27 cellular contexts compared by ENCODE assay signal in the genomic region with DNA sequence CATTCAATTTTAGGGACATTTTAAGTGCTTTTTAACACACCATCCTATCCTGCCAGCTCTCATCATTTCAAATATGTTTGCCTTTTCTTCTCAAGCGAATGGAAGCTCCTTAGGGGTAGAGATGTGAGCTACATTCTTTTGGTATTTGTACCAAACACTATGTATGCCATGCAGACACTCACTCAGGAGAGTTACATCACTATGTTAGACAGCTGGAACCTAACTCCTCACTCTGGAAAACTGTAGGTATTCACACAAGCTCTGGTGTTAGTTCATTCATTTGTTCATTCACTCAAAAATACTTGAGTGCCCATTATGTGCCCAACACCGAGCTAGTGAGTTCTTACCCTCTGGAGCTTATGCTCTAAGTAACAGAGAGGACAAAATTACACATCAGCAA. TPM values are rescaled to one million over a fixed set of nuclear protein-coding genes. Genes with fewer than 3 reads are reported as not detected.
DNase-seq lines count a peak whose midpoint lies in the region; ATAC-seq, FAIRE-seq and TF ChIP-seq lines count a peak whose summit lies in the region.
"Had no signal": no experiment of that assay in that cellular context is flagged by ENCODE, and none has a peak within 500 bp of the region (broad histone marks: within the 10 kb centered on the region; RNA-seq: fewer than 3 reads in every experiment).

No MANE protein-coding gene starts in this region.

- peaks cover 25% of the 10 kb centered on the region for H3K4me1 Mint-ChIP-seq in activated CD4-positive, alpha-beta T cell treated with anti-CD3 and anti-CD28 coated beads for 36 hours
- peaks cover 15% of the 10 kb centered on the region for H3K4me1 Mint-ChIP-seq in activated CD4-positive, alpha-beta T cell treated with anti-CD3 and anti-CD28 coated beads, Interleukin-2, amount 10 ng/mL, durations not matched to agents 24 days and 14 days
- peaks cover 72 to 88% of the 10 kb centered on the region in 2 donors for H3K4me1 Mint-ChIP-seq in immature natural killer cell

- no peak for TF ChIP-seq EP300 in suprapubic skin (IDR thresholded peaks at IDR 0.05)

- no peaks in the 10 kb centered on the region for H3K9me3 Mint-ChIP-seq in activated CD4-positive, alpha-beta T cell treated with anti-CD3 and anti-CD28 coated beads for 36 hours (ENCODE audit: low read depth)
- peaks cover 3% of the 10 kb centered on the region for H3K9me3 Mint-ChIP-seq in activated CD4-positive, alpha-beta T cell treated with anti-CD3 and anti-CD28 coated beads, Interleukin-2, amount 10 ng/mL, durations not matched to agents 24 days and 14 days
- H3K9me3 Mint-ChIP-seq in immature natural killer cell: no peaks in the 10 kb centered on the region

- CTCF ChIA-PET in activated CD4-positive, alpha-beta T cell treated with anti-CD3 and anti-CD28 coated beads for 36 hours (lab: Charles Lee): no interaction called here

- no peak for FAIRE-seq in kidney (lab: Jason Lieb, UNC)
- FAIRE-seq: H1 had no signal

- H3K27ac Mint-ChIP-seq in activated CD4-positive, alpha-beta T cell treated with anti-CD3 and anti-CD28 coated beads for 36 hours: peak overlapping the region; percentile 27
- no peak overlapping the region for H3K27ac Mint-ChIP-seq in activated CD4-positive, alpha-beta T cell treated with anti-CD3 and anti-CD28 coated beads, Interleukin-2, amount 10 ng/mL, durations not matched to agents 24 days and 14 days
- peak overlapping the region in 5 of 6 donors; percentile 37 to 70 (median 59) for H3K27ac Mint-ChIP-seq in immature natural killer cell
- H3K27ac Mint-ChIP-seq: activated CD4-positive, alpha-beta memory T cell treated with anti-CD3 and anti-CD28 coated beads, Interleukin-2, amount 10 ng/mL, durations not matched to agents 7 days and 5 days had no signal

- no peak for TF ChIP-seq POLR2A in suprapubic skin (IDR thresholded peaks at IDR 0.05)

- H3K27me3 ChIP-seq in SJSA1 (replicated peaks): no peaks in the 10 kb centered on the region
- H3K27me3 ChIP-seq in suprapubic skin: no peaks in the 10 kb centered on the region
- H3K27me3 ChIP-seq: BE2C, body of pancreas, tibial artery had no signal

- H3K9me3 ChIP-seq in SJSA1 (replicated peaks) (no peaks in the 10 kb centered on the region), suprapubic skin (no peaks in the 10 kb centered on the region), kidney (ENCODE audit: control insufficient read depth in 1 of 2, low read length in 2 of 2) (no peaks in the 10 kb centered on the region)
- H3K9me3 ChIP-seq: BE2C, body of pancreas, tibial artery had no signal

- POLR2A ChIA-PET in activated CD4-positive, alpha-beta T cell treated with anti-CD3 and anti-CD28 coated beads for 36 hours (lab: Charles Lee): no interaction called here

- ATAC-seq in activated CD4-positive, alpha-beta T cell treated with anti-CD3 and anti-CD28 coated beads for 36 hours: no peak
- ATAC-seq: body of pancreas had no signal

- H3K36me3 ChIP-seq in SJSA1 (peaks cover 11% of the 10 kb centered on the region; the same call in 1 of the 2 replicates), suprapubic skin (peaks cover 17% of the 10 kb centered on the region), kidney (ENCODE audit: control insufficient read depth in 1 of 2, insufficient read depth in 2 of 2, low read length in 2 of 2) (peaks cover 17 to 23% of the 10 kb centered on the region in 2 donors)

- no peak overlapping the region for H3K4me3 Mint-ChIP-seq in activated CD4-positive, alpha-beta T cell treated with anti-CD3 and anti-CD28 coated beads for 36 hours
- H3K4me3 Mint-ChIP-seq in activated CD4-positive, alpha-beta T cell treated with anti-CD3 and anti-CD28 coated beads, Interleukin-2, amount 10 ng/mL, durations not matched to agents 24 days and 14 days: no peak overlapping the region
- peak overlapping the region; percentile 14 to 43 (median 28) for H3K4me3 Mint-ChIP-seq in immature natural killer cell
- H3K4me3 Mint-ChIP-seq: activated CD4-positive, alpha-beta memory T cell treated with anti-CD3 and anti-CD28 coated beads, Interleukin-2, amount 10 ng/mL, durations not matched to agents 7 days and 5 days had no signal

- peaks cover 50% of the 10 kb centered on the region for H3K4me1 ChIP-seq in SJSA1 (replicated peaks)
- H3K4me1 ChIP-seq in suprapubic skin: peaks cover 24% of the 10 kb centered on the region
- H3K4me1 ChIP-seq in kidney (ENCODE audit: control insufficient read depth in 1 of 2, insufficient read depth in 1 of 2, low read depth in 1 of 2, low read length in 2 of 2): no peaks in the 10 kb centered on the region
- H3K4me1 ChIP-seq: BE2C, body of pancreas had no signal

- TF ChIP-seq CTCF in suprapubic skin (IDR thresholded peaks at IDR 0.05): no peak
- TF ChIP-seq CTCF in coronary artery (IDR thresholded peaks at IDR 0.05): no peak
- no peak for TF ChIP-seq CTCF in kidney (IDR thresholded peaks at IDR 0.05; ENCODE audit: borderline replicate concordance, extremely low read depth, insufficient read depth)

- 96% methylated on average over 2 of the region's 2 CpGs for WGBS in suprapubic skin

- H3K4me3 ChIP-seq in SJSA1 (no peak overlapping the region), suprapubic skin (no peak overlapping the region), coronary artery (no peak overlapping the region), kidney (ENCODE audit: low read length in 2 of 2) (no peak overlapping the region)
- H3K4me3 ChIP-seq: body of pancreas, tibial artery had no signal

- no peak for DNase-seq in activated CD4-positive, alpha-beta T cell treated with anti-CD3 and anti-CD28 coated beads for 36 hours
- DNase-seq in activated CD4-positive, alpha-beta T cell treated with anti-CD3 and anti-CD28 coated beads, Interleukin-2, amount 10 ng/mL, durations not matched to agents 24 days and 14 days: no peak
- DNase-seq in SJSA1 (ENCODE audit: low read depth in 1 of 2, low spot score in 2 of 2) (no peak), immature natural killer cell (no peak), suprapubic skin (ENCODE audit: low spot score in 2 of 2) (no peak), coronary artery (ENCODE audit: low spot score) (no peak), kidney (no peak), DMS153 (lab: John Stamatoyannopoulos, UW) (no peak)
- DNase-seq: activated CD4-positive, alpha-beta memory T cell treated with anti-CD3 and anti-CD28 coated beads, Interleukin-2, amount 10 ng/mL, durations not matched to agents 7 days and 5 days; activated effector memory CD4-positive, alpha-beta T cell treated with anti-CD3 and anti-CD28 coated beads, Interleukin-2, amount 50 U/mL, for 16 hours; BE2C; body of pancreas; DMS53; effector memory CD4-positive, alpha-beta T cell; GF-D8; glutamatergic neuron; KBM-7; MM.1S; NCI-H1417 treated with DMSO at 0.1 percent for 48 hours; NCI-H2081 treated with DMSO at 0.1 percent for 48 hours; NCI-H774; occipital lobe; stimulated activated naive CD4-positive, alpha-beta T cell treated with Interleukin-2 at 50 U/mL for 16 hours; tibial artery had no signal

- intact Hi-C loops in activated CD4-positive, alpha-beta T cell treated with anti-CD3 and anti-CD28 coated beads for 36 hours (cut with DNase I, micrococcal nuclease): no loop called here
- intact Hi-C loops in activated CD4-positive, alpha-beta T cell treated with anti-CD3 and anti-CD28 coated beads, Interleukin-2, amount 10 ng/mL, durations not matched to agents 24 days and 14 days (cut with micrococcal nuclease): no loop called here
- intact Hi-C loops in kidney (cut with DNase I): no loop called here

- H3K27me3 Mint-ChIP-seq in activated CD4-positive, alpha-beta T cell treated with anti-CD3 and anti-CD28 coated beads for 36 hours: no peaks in the 10 kb centered on the region
- H3K27me3 Mint-ChIP-seq in activated CD4-positive, alpha-beta T cell treated with anti-CD3 and anti-CD28 coated beads, Interleukin-2, amount 10 ng/mL, durations not matched to agents 24 days and 14 days: no peaks in the 10 kb centered on the region
- peaks cover 0 to 2% (median 2%) of the 10 kb centered on the region in 3 donors for H3K27me3 Mint-ChIP-seq in immature natural killer cell (ENCODE audit: low read depth in 3 of 3)
- H3K27me3 Mint-ChIP-seq: activated CD4-positive, alpha-beta memory T cell treated with anti-CD3 and anti-CD28 coated beads, Interleukin-2, amount 10 ng/mL, durations not matched to agents 7 days and 5 days had no signal

- peak overlapping the region; percentile 81 for H3K27ac ChIP-seq in SJSA1
- H3K27ac ChIP-seq in suprapubic skin: peak overlapping the region; percentile 24
- H3K27ac ChIP-seq in coronary artery: no peak overlapping the region
- no peak overlapping the region for H3K27ac ChIP-seq in kidney (ENCODE audit: low read depth in 2 of 2, low read length in 2 of 2)
- H3K27ac ChIP-seq: body of pancreas, tibial artery had no signal

- peaks cover 70% of the 10 kb centered on the region for H3K36me3 Mint-ChIP-seq in activated CD4-positive, alpha-beta T cell treated with anti-CD3 and anti-CD28 coated beads for 36 hours (ENCODE audit: low read depth)
- peaks cover 54% of the 10 kb centered on the region for H3K36me3 Mint-ChIP-seq in activated CD4-positive, alpha-beta T cell treated with anti-CD3 and anti-CD28 coated beads, Interleukin-2, amount 10 ng/mL, durations not matched to agents 24 days and 14 days (ENCODE audit: low read depth)
- peaks cover 19 to 38% (median 27%) of the 10 kb centered on the region in 3 donors for H3K36me3 Mint-ChIP-seq in immature natural killer cell

- H3K9ac ChIP-seq in kidney (ENCODE audit: low read length in 2 of 2): no peak overlapping the region

RNA-seq across cellular contexts. Expression of a gene that starts 26.4 kb away (rescaled TPM):
- not detected for total RNA-seq in activated CD4-positive, alpha-beta T cell treated with anti-CD3 and anti-CD28 coated beads for 36 hours
- not detected in 2 replicates for total RNA-seq in activated CD4-positive, alpha-beta T cell treated with anti-CD3 and anti-CD28 coated beads, Interleukin-2, amount 10 ng/mL, durations not matched to agents 24 days and 14 days
- total RNA-seq in SJSA1 (2014; rRNA removed; shearing (Covaris generic)): not detected in 2 replicates
- polyA plus RNA-seq in immature natural killer cell (not detected), kidney (ENCODE audit: insufficient read depth, low read depth, low replicate concordance) (not detected)
- total RNA-seq in suprapubic skin (not detected), kidney (8.2 TPM)
- total RNA-seq: A172; activated CD4-positive, alpha-beta memory T cell treated with anti-CD3 and anti-CD28 coated beads, Interleukin-2, amount 10 ng/mL, durations not matched to agents 7 days and 5 days; body of pancreas; H1; HT1080 had no signal
- polyA plus RNA-seq: H1 had no signal

Comparison
In these comparisons a context has a peak if more than half of its experiments do, and no peak if none do; other contexts are left out.
1. H3K4me3 Mint-ChIP-seq: peak in immature natural killer cell (5 of 5); none in activated CD4-positive, alpha-beta T cell treated with anti-CD3 and anti-CD28 coated beads for 36 hours (single experiment) and activated CD4-positive, alpha-beta T cell treated with anti-CD3 and anti-CD28 coated beads, Interleukin-2, amount 10 ng/mL, durations not matched to agents 24 days and 14 days (single experiment).
2. H3K27ac ChIP-seq: peak in SJSA1 (single experiment) and suprapubic skin (single experiment); none in coronary artery (0 of 2) and kidney (0 of 2).